In genomic region chr5:179275941-179276837, GRCh38 we compare ENCODE assay signal across 10 cellular contexts.
DNase-seq lines count a peak whose midpoint lies in the region; ATAC-seq and TF ChIP-seq lines count a peak whose summit lies in the region.
"Had no signal": no experiment of that assay in that cellular context is flagged by ENCODE, and none has a peak within 500 bp of the region (broad histone marks: within the 10 kb centered on the region; RNA-seq: fewer than 3 reads in every experiment).

No MANE protein-coding gene starts in this region.

- H3K27me3 ChIP-seq in vagina, result no peaks in the 10 kb centered on the region

- no peaks in the 10 kb centered on the region for H3K9me3 ChIP-seq in vagina

- H3K36me3 ChIP-seq in vagina, result no peaks in the 10 kb centered on the region

- ATAC-seq in GM18861 (IDR thresholded peaks at IDR 0.05; ENCODE audit: unreplicated experiment), result no peak
- ATAC-seq: T-cell had no signal

- no peak for TF ChIP-seq POLR2A in NB4 (IDR thresholded peaks at IDR 0.05; ENCODE audit: extremely low read depth, insufficient read length)
- no peak for TF ChIP-seq POLR2A in vagina (IDR thresholded peaks at IDR 0.05)

- DNase-seq in NB4 (ENCODE audit: low read depth) (peak; percentile 38), fibroblast of mammary gland (ENCODE audit: low read depth) (peak; percentile 99), myocyte (ENCODE audit: low read depth) (peak; percentile 98), vagina (ENCODE audit: extremely low spot score in 2 of 2) (peak in 1 of 2 donors; percentile 98), globus pallidus (ENCODE audit: low spot score) (no peak), NCI-H774 (lab: John Stamatoyannopoulos, UW) (no peak)
- DNase-seq: activated naive CD4-positive, alpha-beta T cell; NCI-H1105 treated with DMSO at 0.1 percent for 48 hours; T-cell had no signal

- TF ChIP-seq CTCF in NB4 (IDR thresholded peaks at IDR 0.05; ENCODE audit: low read depth, low read length) (no peak), fibroblast of mammary gland (conservative IDR thresholded peaks at IDR 0.05; ENCODE audit: control insufficient read depth, insufficient read depth, low read depth, low read length) (no peak), vagina (IDR thresholded peaks at IDR 0.05) (no peak)

- H3K4me1 ChIP-seq in vagina, result peaks cover 75% of the 10 kb centered on the region

- intact Hi-C loops in vagina (cut with DNase I), result no loop called here

- H3K27ac ChIP-seq in vagina, result peak overlapping the region; percentile 87

- H3K4me3 ChIP-seq in NB4 (ENCODE audit: low read depth, low read length), result no peak overlapping the region
- H3K4me3 ChIP-seq in fibroblast of mammary gland (ENCODE audit: control insufficient read depth, low read depth, low read length), result no peak overlapping the region
- no peak overlapping the region for H3K4me3 ChIP-seq in vagina

Comparison
In these comparisons a context has a peak if more than half of its experiments do, and no peak if none do; other contexts are left out.
1. DNase-seq: peak in NB4 (single experiment), fibroblast of mammary gland (single experiment) and myocyte (single experiment); none in globus pallidus (single experiment) and NCI-H774 (single experiment).